Comparison of ENCODE assay signal across 26 cellular contexts in the genomic region with DNA sequence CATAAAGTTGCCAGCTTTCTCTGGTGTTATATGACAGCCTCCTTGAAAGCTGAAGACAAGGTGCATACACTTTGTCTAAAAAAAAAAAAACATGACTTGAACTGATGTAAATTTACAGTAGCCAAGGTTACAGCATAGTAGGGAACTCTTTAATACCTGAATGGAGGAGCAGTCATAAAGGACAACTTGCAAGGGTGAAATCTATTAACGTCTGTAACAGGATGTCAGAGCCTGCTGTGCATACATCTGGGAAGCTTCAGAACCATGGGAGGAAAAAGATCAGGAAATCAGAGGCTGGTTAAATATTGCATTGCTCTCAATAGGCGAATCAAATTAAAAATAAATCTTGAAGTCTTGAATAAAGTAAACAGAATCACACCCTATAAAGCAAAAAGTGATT.
"Had no signal": no experiment of that assay in that cellular context is flagged by ENCODE, and none has a peak within 500 bp of the region (broad histone marks: within the 10 kb centered on the region; RNA-seq: fewer than 3 reads in every experiment).

No MANE protein-coding gene starts in this region.

- H3K4me2 ChIP-seq: neural progenitor cell had no signal

- H3K4me3 ChIP-seq: esophagus squamous epithelium, lung, neural progenitor cell, psoas muscle, sigmoid colon, spleen, testis, tibial artery had no signal

- H3K27me3 Mint-ChIP-seq: effector memory CD8-positive, alpha-beta T cell; memory B cell; stimulated activated memory B cell treated with anti-CD40 and anti-IgM and Interleukin-4, amounts not matched to agents 10 μg/mL and 1 μg/mL and 100 μg/mL, for 72 hours; type B pancreatic cell had no signal

- H2AFZ ChIP-seq: neural progenitor cell had no signal

- DNase-seq: cortex of kidney; effector memory CD8-positive, alpha-beta T cell; erythroblast; esophagus squamous epithelium; hypothalamus; immature natural killer cell; islet precursor cell; kidney glomerular epithelial cell; left colon; left ventricle myocardium superior; natural killer cell; posterior cingulate gyrus; psoas muscle; right cardiac atrium; sigmoid colon; spleen; stimulated activated CD4-positive, alpha-beta T cell treated with anti-CD3 and anti-CD28 coated beads, Interleukin-4, amount 100 ng/mL, for 4 hours; stimulated activated naive CD8-positive, alpha-beta T cell treated with anti-CD3 and anti-CD28 coated beads, Interleukin-15, Interleukin-2, amounts not matched to agents 100 U/mL and 50 U/mL, for 24 hours; substantia nigra; testis; tibial artery had no signal

- H3K9ac ChIP-seq: neural progenitor cell had no signal

- H3K9me3 Mint-ChIP-seq: neural progenitor cell; stimulated activated memory B cell treated with anti-CD40 and anti-IgM and Interleukin-4, amounts not matched to agents 10 μg/mL and 1 μg/mL and 100 μg/mL, for 72 hours; type B pancreatic cell had no signal

- H3K27me3 ChIP-seq: esophagus squamous epithelium, neural progenitor cell, sigmoid colon, spleen, testis, tibial artery had no signal

- H3K4me1 ChIP-seq: esophagus squamous epithelium, neural progenitor cell, psoas muscle, sigmoid colon, spleen, testis, tibial artery had no signal

- H3K27ac ChIP-seq: esophagus squamous epithelium, neural progenitor cell, psoas muscle, sigmoid colon, spleen, testis, tibial artery had no signal

- H3K9me3 ChIP-seq: esophagus squamous epithelium, psoas muscle, sigmoid colon, spleen, testis, tibial artery had no signal

- H3K4me1 Mint-ChIP-seq: immature natural killer cell; memory B cell; natural killer cell; stimulated activated memory B cell treated with anti-CD40 and anti-IgM and Interleukin-4, amounts not matched to agents 10 μg/mL and 1 μg/mL and 100 μg/mL, for 72 hours had no signal

- H3K36me3 Mint-ChIP-seq: immature natural killer cell; memory B cell; natural killer cell; neural progenitor cell; stimulated activated memory B cell treated with anti-CD40 and anti-IgM and Interleukin-4, amounts not matched to agents 10 μg/mL and 1 μg/mL and 100 μg/mL, for 72 hours; type B pancreatic cell had no signal

- H3K27ac Mint-ChIP-seq: effector memory CD8-positive, alpha-beta T cell; immature natural killer cell; memory B cell; natural killer cell; neural progenitor cell; stimulated activated memory B cell treated with anti-CD40 and anti-IgM and Interleukin-4, amounts not matched to agents 10 μg/mL and 1 μg/mL and 100 μg/mL, for 72 hours; type B pancreatic cell had no signal

- H3K4me3 Mint-ChIP-seq: effector memory CD8-positive, alpha-beta T cell; immature natural killer cell; memory B cell; natural killer cell; neural progenitor cell; stimulated activated memory B cell treated with anti-CD40 and anti-IgM and Interleukin-4, amounts not matched to agents 10 μg/mL and 1 μg/mL and 100 μg/mL, for 72 hours; type B pancreatic cell had no signal

- H3K36me3 ChIP-seq: esophagus squamous epithelium, neural progenitor cell, sigmoid colon, spleen, tibial artery had no signal

- ATAC-seq: effector memory CD8-positive, alpha-beta T cell; left colon; left ventricle myocardium superior; natural killer cell; psoas muscle; right cardiac atrium; stimulated activated memory B cell treated with anti-CD40 and anti-IgM and Interleukin-4, amounts not matched to agents 10 μg/mL and 1 μg/mL and 100 μg/mL, for 72 hours; stimulated activated naive CD8-positive, alpha-beta T cell treated with anti-CD3 and anti-CD28 coated beads, Interleukin-15, Interleukin-2, amounts not matched to agents 100 U/mL and 50 U/mL, for 24 hours had no signal
